In the genomic region with DNA sequence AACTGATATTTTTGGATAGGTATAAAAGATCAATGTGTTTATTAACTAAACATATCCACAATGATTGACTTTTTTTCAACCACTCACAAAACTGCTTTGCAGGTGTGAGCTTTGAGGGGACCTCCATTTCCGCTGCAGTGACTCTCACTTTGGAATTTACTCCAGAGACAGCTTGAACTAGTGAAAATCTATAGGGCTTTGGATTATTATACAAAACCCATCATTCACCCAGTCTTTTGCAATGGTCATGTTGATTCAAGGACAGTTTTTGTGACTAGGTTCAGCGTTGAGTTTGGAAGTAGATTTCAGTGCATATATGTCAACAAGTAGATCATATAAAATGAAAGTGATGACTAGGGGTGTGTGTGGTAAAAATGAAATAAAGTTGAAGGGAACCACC, we compare ENCODE assay signal across 2 cellular contexts.
TF ChIP-seq lines count a peak whose summit lies in the region.

No MANE protein-coding gene starts in this region.

TF ChIP-seq in A549, 52 proteins besides CTCF, POLR2A, EP300 and RAD21 (continued from another document):
- TF ChIP-seq, protein P1, sequence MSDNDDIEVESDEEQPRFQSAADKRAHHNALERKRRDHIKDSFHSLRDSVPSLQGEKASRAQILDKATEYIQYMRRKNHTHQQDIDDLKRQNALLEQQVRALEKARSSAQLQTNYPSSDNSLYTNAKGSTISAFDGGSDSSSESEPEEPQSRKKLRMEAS (IDR thresholded peaks at IDR 0.05), result no peak

TF ChIP-seq in HEK293, 187 proteins besides CTCF, POLR2A, EP300 and RAD21 (continued from another document):
- TF ChIP-seq, protein P2, sequence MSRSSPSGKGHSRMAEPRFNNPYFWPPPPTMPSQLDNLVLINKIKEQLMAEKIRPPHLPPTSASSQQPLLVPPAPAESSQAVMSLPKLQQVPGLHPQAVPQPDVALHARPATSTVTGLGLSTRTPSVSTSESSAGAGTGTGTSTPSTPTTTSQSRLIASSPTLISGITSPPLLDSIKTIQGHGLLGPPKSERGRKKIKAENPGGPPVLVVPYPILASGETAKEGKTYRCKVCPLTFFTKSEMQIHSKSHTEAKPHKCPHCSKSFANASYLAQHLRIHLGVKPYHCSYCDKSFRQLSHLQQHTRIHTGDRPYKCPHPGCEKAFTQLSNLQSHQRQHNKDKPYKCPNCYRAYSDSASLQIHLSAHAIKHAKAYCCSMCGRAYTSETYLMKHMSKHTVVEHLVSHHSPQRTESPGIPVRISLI (tag by site-specific recombination; IDR thresholded peaks at IDR 0.05), result no peak
- TF ChIP-seq, protein P3, sequence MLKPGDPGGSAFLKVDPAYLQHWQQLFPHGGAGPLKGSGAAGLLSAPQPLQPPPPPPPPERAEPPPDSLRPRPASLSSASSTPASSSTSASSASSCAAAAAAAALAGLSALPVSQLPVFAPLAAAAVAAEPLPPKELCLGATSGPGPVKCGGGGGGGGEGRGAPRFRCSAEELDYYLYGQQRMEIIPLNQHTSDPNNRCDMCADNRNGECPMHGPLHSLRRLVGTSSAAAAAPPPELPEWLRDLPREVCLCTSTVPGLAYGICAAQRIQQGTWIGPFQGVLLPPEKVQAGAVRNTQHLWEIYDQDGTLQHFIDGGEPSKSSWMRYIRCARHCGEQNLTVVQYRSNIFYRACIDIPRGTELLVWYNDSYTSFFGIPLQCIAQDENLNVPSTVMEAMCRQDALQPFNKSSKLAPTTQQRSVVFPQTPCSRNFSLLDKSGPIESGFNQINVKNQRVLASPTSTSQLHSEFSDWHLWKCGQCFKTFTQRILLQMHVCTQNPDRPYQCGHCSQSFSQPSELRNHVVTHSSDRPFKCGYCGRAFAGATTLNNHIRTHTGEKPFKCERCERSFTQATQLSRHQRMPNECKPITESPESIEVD (tag by site-specific recombination; IDR thresholded peaks at IDR 0.05), result peak; percentile 26; the same call in 1 of the 2 replicates
- TF ChIP-seq ZNF366 (tag by site-specific recombination; conservative IDR thresholded peaks at IDR 0.05) (no peak), GLIS1 (tag by site-specific recombination; IDR thresholded peaks at IDR 0.05) (no peak)
- TF ChIP-seq, protein P4, sequence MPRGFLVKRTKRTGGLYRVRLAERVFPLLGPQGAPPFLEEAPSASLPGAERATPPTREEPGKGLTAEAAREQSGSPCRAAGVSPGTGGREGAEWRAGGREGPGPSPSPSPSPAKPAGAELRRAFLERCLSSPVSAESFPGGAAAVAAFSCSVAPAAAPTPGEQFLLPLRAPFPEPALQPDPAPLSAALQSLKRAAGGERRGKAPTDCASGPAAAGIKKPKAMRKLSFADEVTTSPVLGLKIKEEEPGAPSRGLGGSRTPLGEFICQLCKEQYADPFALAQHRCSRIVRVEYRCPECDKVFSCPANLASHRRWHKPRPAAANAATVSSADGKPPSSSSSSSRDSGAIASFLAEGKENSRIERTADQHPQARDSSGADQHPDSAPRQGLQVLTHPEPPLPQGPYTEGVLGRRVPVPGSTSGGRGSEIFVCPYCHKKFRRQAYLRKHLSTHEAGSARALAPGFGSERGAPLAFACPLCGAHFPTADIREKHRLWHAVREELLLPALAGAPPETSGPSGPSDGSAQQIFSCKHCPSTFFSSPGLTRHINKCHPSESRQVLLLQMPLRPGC (tag by site-specific recombination; IDR thresholded peaks at IDR 0.05), result no peak
- TF ChIP-seq, protein P5, sequence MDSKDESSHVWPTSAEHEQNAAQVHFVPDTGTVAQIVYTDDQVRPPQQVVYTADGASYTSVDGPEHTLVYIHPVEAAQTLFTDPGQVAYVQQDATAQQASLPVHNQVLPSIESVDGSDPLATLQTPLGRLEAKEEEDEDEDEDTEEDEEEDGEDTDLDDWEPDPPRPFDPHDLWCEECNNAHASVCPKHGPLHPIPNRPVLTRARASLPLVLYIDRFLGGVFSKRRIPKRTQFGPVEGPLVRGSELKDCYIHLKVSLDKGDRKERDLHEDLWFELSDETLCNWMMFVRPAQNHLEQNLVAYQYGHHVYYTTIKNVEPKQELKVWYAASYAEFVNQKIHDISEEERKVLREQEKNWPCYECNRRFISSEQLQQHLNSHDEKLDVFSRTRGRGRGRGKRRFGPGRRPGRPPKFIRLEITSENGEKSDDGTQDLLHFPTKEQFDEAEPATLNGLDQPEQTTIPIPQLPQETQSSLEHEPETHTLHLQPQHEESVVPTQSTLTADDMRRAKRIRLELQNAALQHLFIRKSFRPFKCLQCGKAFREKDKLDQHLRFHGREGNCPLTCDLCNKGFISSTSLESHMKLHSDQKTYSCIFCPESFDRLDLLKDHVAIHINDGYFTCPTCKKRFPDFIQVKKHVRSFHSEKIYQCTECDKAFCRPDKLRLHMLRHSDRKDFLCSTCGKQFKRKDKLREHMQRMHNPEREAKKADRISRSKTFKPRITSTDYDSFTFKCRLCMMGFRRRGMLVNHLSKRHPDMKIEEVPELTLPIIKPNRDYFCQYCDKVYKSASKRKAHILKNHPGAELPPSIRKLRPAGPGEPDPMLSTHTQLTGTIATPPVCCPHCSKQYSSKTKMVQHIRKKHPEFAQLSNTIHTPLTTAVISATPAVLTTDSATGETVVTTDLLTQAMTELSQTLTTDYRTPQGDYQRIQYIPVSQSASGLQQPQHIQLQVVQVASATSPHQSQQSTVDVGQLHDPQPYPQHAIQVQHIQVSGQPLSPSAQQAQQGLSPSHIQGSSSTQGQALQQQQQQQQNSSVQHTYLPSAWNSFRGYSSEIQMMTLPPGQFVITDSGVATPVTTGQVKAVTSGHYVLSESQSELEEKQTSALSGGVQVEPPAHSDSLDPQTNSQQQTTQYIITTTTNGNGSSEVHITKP (tag by site-specific recombination; IDR thresholded peaks at IDR 0.05), result no peak
